Comparison of ENCODE assay signal across 26 cellular contexts in genomic region chr5:80170117-80170535, GRCh38.
A peak's percentile ranks its signal among the peaks of the same experiment; 100 is the strongest.
DNase-seq lines count a peak whose midpoint lies in the region; ATAC-seq and TF ChIP-seq lines count a peak whose summit lies in the region.
"Had no signal": no experiment of that assay in that cellular context is flagged by ENCODE, and none has a peak within 500 bp of the region (broad histone marks: within the 10 kb centered on the region; RNA-seq: fewer than 3 reads in every experiment).

No MANE protein-coding gene starts in this region.

- no peaks in the 10 kb centered on the region for H3K9me2 ChIP-seq in SK-N-SH

- peak overlapping the region; percentile 74 for H3K27ac Mint-ChIP-seq in CD4-positive, alpha-beta T cell
- H3K27ac Mint-ChIP-seq in WTC11, result peak overlapping the region; percentile 80
- H3K27ac Mint-ChIP-seq: dendritic cell treated with granulocyte-macrophage colony-stimulating factor and Interleukin-4, amounts not matched to agents 40 ng/mL and 50 ng/mL, for 4 days; stimulated activated memory B cell treated with anti-CD40 and anti-IgM and Interleukin-4, amounts not matched to agents 10 μg/mL and 1 μg/mL and 100 μg/mL, for 72 hours had no signal

- intact Hi-C loops in CD4-positive, alpha-beta T cell (cut with DNase I, micrococcal nuclease), result no loop called here

- no peak overlapping the region for H4K8ac ChIP-seq in mesendoderm (ENCODE audit: low read depth, low read length)

- H2BK5ac ChIP-seq in mesendoderm (ENCODE audit: low read length), result no peak overlapping the region

- no peak overlapping the region for H2AFZ ChIP-seq in SK-N-SH (ENCODE audit: low read depth)
- H2AFZ ChIP-seq: parathyroid adenoma had no signal

- no peaks in the 10 kb centered on the region for H3F3A ChIP-seq in SK-N-SH (replicated peaks; ENCODE audit: insufficient read depth)

- no peak overlapping the region for H3K4me3 Mint-ChIP-seq in CD4-positive, alpha-beta T cell
- H3K4me3 Mint-ChIP-seq in WTC11, result no peak overlapping the region
- H3K4me3 Mint-ChIP-seq: dendritic cell treated with granulocyte-macrophage colony-stimulating factor and Interleukin-4, amounts not matched to agents 40 ng/mL and 50 ng/mL, for 4 days; stimulated activated memory B cell treated with anti-CD40 and anti-IgM and Interleukin-4, amounts not matched to agents 10 μg/mL and 1 μg/mL and 100 μg/mL, for 72 hours had no signal

- no peak overlapping the region for H3K23ac ChIP-seq in mesendoderm (ENCODE audit: low read length)

- peak in 1 of 2 experiments; percentile 54; a peak in 2 of 4 replicates for TF ChIP-seq EP300 in SK-N-SH (IDR thresholded peaks at IDR 0.05; ENCODE audit: borderline replicate concordance in 1 of 2, low read depth in 1 of 2, low read length in 1 of 2)

- WGBS in SK-N-SH (ENCODE audit: low lambda C conversion rate), result 40% methylated on average over 2 of the region's 2 CpGs
- WGBS in mesendoderm (ENCODE audit: extremely low coverage, insufficient coverage, low lambda C conversion rate), result no CpG with 5 or more reads among the region's 2 CpGs

- POLR2A ChIA-PET in SK-N-SH (lab: Yijun Ruan, JAX) (interaction anchor here (0.9 to 1.8 kb wide), 3 partner anchors 11 to 60 kb away, joined by 3 to 5 read pairs (median 4); no protein-coding TSS in a partner anchor), WTC11 (lab: Charles Lee) (interaction anchor here (0.8 kb wide), 1 partner anchor 47 kb away, joined by 3 read pairs; no protein-coding TSS in a partner anchor)
- POLR2A ChIA-PET in CD4-positive, alpha-beta T cell (lab: Charles Lee), result interaction anchor here (0.6 to 3.4 kb wide), 6 partner anchors 10 to 81 kb away, joined by 3 to 12 read pairs (median 4); no protein-coding TSS in a partner anchor

- peaks cover 60% of the 10 kb centered on the region for H3K4me1 Mint-ChIP-seq in CD4-positive, alpha-beta T cell (ENCODE audit: low read depth)
- peaks cover 28% of the 10 kb centered on the region for H3K4me1 Mint-ChIP-seq in WTC11

- CTCF ChIA-PET in SK-N-SH (lab: Yijun Ruan, JAX), result interaction anchor here (0.8 to 1.7 kb wide), 3 partner anchors 9 to 60 kb away, joined by 3 to 6 read pairs (median 3); no protein-coding TSS in a partner anchor
- CTCF ChIA-PET in CD4-positive, alpha-beta T cell (lab: Charles Lee), result interaction anchor here (1.1 kb wide), 1 partner anchor 11 kb away, joined by 3 read pairs; no protein-coding TSS in a partner anchor
- CTCF ChIA-PET in WTC11 (lab: Charles Lee), result interaction anchor here (1.2 kb wide), 1 partner anchor 137 kb away, joined by 4 read pairs; no protein-coding TSS in a partner anchor

- H3K4me2 ChIP-seq in SK-N-SH (no peak overlapping the region), mesendoderm (ENCODE audit: low read length) (no peak overlapping the region)

- TF ChIP-seq RAD21 in SK-N-SH (IDR thresholded peaks at IDR 0.05; ENCODE audit: low read length), result no peak

- no peaks in the 10 kb centered on the region for H3K27me3 Mint-ChIP-seq in CD4-positive, alpha-beta T cell
- no peaks in the 10 kb centered on the region for H3K27me3 Mint-ChIP-seq in WTC11 (ENCODE audit: low read depth)
- H3K27me3 Mint-ChIP-seq: dendritic cell treated with granulocyte-macrophage colony-stimulating factor and Interleukin-4, amounts not matched to agents 40 ng/mL and 50 ng/mL, for 4 days; stimulated activated memory B cell treated with anti-CD40 and anti-IgM and Interleukin-4, amounts not matched to agents 10 μg/mL and 1 μg/mL and 100 μg/mL, for 72 hours had no signal

- ATAC-seq in SK-N-SH treated with all-trans-retinoic acid at 6 μM for 48 hours, result no peak
- ATAC-seq in CD4-positive, alpha-beta T cell (ENCODE audit: poor library complexity), result no peak
- no peak for ATAC-seq in WTC11
- no peak for ATAC-seq in HG03469 (IDR thresholded peaks at IDR 0.05; ENCODE audit: unreplicated experiment)
- ATAC-seq: foreskin keratinocyte; HepG2; Panc1; stimulated activated memory B cell treated with anti-CD40 and anti-IgM and Interleukin-4, amounts not matched to agents 10 μg/mL and 1 μg/mL and 100 μg/mL, for 72 hours had no signal

- DNase-seq in SK-N-SH (no peak), WTC11 (ENCODE audit: low spot score) (no peak), mesendoderm (no peak), NCI-H1105 treated with DMSO at 0.1 percent for 48 hours (lab: John Stamatoyannopoulos, UW) (no peak)
- DNase-seq in CD4-positive, alpha-beta T cell, result no peak
- no peak for DNase-seq in effector CD8-positive, alpha-beta T cell (lab: John Stamatoyannopoulos, UW)
- DNase-seq: 8988T, DMS153, foreskin keratinocyte, GF-D8, hypothalamus, mammary epithelial cell, NCI-H1694, NCI-H82, sigmoid colon, T1000, transverse colon had no signal

- no peak overlapping the region for H3K4me3 ChIP-seq in SK-N-SH (ENCODE audit: low read depth in 2 of 2, low read length in 1 of 2)
- no peak overlapping the region for H3K4me3 ChIP-seq in mesendoderm (ENCODE audit: low read length)
- H3K4me3 ChIP-seq: breast epithelium, sigmoid colon, SJSA1, transverse colon had no signal

- no peaks in the 10 kb centered on the region for H4K20me1 ChIP-seq in SK-N-SH (ENCODE audit: insufficient read depth)

- no peak overlapping the region for H3K9ac ChIP-seq in SK-N-SH
- no peak overlapping the region for H3K9ac ChIP-seq in mesendoderm (ENCODE audit: low read length)
- H3K9ac ChIP-seq: parathyroid adenoma had no signal

- no peak overlapping the region for H3K4ac ChIP-seq in mesendoderm (ENCODE audit: low read depth, low read length)

- H3K79me2 ChIP-seq in SK-N-SH (ENCODE audit: insufficient read depth) (no peaks in the 10 kb centered on the region), mesendoderm (ENCODE audit: control insufficient read depth, insufficient read depth, low read length) (no peaks in the 10 kb centered on the region)
- H3K79me2 ChIP-seq: parathyroid adenoma had no signal

- no peak overlapping the region for H2AK5ac ChIP-seq in mesendoderm (ENCODE audit: low read length)

- H3K56ac ChIP-seq in mesendoderm (ENCODE audit: low read length), result no peak overlapping the region

- peaks cover 0 to 14% of the 10 kb centered on the region in 2 experiments; a peak in 1 of 4 replicates for H3K4me1 ChIP-seq in SK-N-SH (ENCODE audit: control insufficient read depth in 1 of 2, insufficient read depth in 2 of 2, low read depth in 1 of 2, low read length in 1 of 2)
- H3K4me1 ChIP-seq in mesendoderm (ENCODE audit: control insufficient read depth, low read depth, low read length), result no peaks in the 10 kb centered on the region
- H3K4me1 ChIP-seq: breast epithelium, foreskin keratinocyte, parathyroid adenoma, SJSA1, transverse colon had no signal

- TF ChIP-seq CTCF in SK-N-SH (IDR thresholded peaks at IDR 0.05), result no peak
- no peak for TF ChIP-seq CTCF in CD4-positive, alpha-beta T cell (IDR thresholded peaks at IDR 0.05)
- TF ChIP-seq CTCF in WTC11 (IDR thresholded peaks at IDR 0.05), result no peak

- H3K9me3 Mint-ChIP-seq in CD4-positive, alpha-beta T cell, result no peaks in the 10 kb centered on the region
- no peaks in the 10 kb centered on the region for H3K9me3 Mint-ChIP-seq in WTC11
- H3K9me3 Mint-ChIP-seq: dendritic cell treated with granulocyte-macrophage colony-stimulating factor and Interleukin-4, amounts not matched to agents 40 ng/mL and 50 ng/mL, for 4 days; stimulated activated memory B cell treated with anti-CD40 and anti-IgM and Interleukin-4, amounts not matched to agents 10 μg/mL and 1 μg/mL and 100 μg/mL, for 72 hours had no signal

- H3K36me3 Mint-ChIP-seq in CD4-positive, alpha-beta T cell (ENCODE audit: low read depth), result peaks cover 98% of the 10 kb centered on the region
- peaks cover 70% of the 10 kb centered on the region for H3K36me3 Mint-ChIP-seq in WTC11

- H2BK15ac ChIP-seq in mesendoderm (replicated peaks; ENCODE audit: low read depth), result no peak overlapping the region

- H3K36me3 ChIP-seq in SK-N-SH (replicated peaks in 1 of 2; ENCODE audit: control insufficient read depth in 1 of 2, insufficient read depth in 2 of 2, low read length in 1 of 2) (peaks cover 0 to 3% of the 10 kb centered on the region in 2 experiments), mesendoderm (ENCODE audit: control insufficient read depth, insufficient read depth, low read length) (peaks cover 4% of the 10 kb centered on the region)

- H3K79me1 ChIP-seq in mesendoderm (ENCODE audit: low read length), result no peaks in the 10 kb centered on the region

- H3K27ac ChIP-seq in SK-N-SH (ENCODE audit: low read depth in 2 of 2, low read length in 1 of 2), result peak overlapping the region in 1 of 2 experiments; percentile 78; a peak in 2 of 4 replicates
- no peak overlapping the region for H3K27ac ChIP-seq in CD4-positive, alpha-beta T cell (ENCODE audit: low read depth, low read length)
- H3K27ac ChIP-seq in mesendoderm (ENCODE audit: low read depth, low read length), result peak overlapping the region; percentile 14
- H3K27ac ChIP-seq: breast epithelium, foreskin keratinocyte, parathyroid adenoma, sigmoid colon, SJSA1, transverse colon had no signal

- no peak overlapping the region for H2BK120ac ChIP-seq in mesendoderm (ENCODE audit: low read depth, low read length)

- no peak overlapping the region for H3K18ac ChIP-seq in mesendoderm (ENCODE audit: low read length)

- H4K5ac ChIP-seq in mesendoderm (ENCODE audit: low read length), result no peak overlapping the region

- H3K27me3 ChIP-seq in SK-N-SH (ENCODE audit: insufficient read depth) (no peaks in the 10 kb centered on the region), mesendoderm (ENCODE audit: insufficient read depth, low read length, poor library complexity) (no peaks in the 10 kb centered on the region)
- H3K27me3 ChIP-seq in CD4-positive, alpha-beta T cell (ENCODE audit: control insufficient read depth, insufficient read depth, low read length), result no peaks in the 10 kb centered on the region
- H3K27me3 ChIP-seq: breast epithelium, foreskin keratinocyte, sigmoid colon, SJSA1, transverse colon had no signal

- no peaks in the 10 kb centered on the region for H3K9me3 ChIP-seq in SK-N-SH
- H3K9me3 ChIP-seq in CD4-positive, alpha-beta T cell (ENCODE audit: control insufficient read depth, low read length), result no peaks in the 10 kb centered on the region
- H3K9me3 ChIP-seq: breast epithelium, sigmoid colon, SJSA1, transverse colon had no signal

TF ChIP-seq in SK-N-SH, 30 proteins besides CTCF, POLR2A, EP300 and RAD21 (continues in another document):
- TF ChIP-seq CHD2 (IDR thresholded peaks at IDR 0.05; ENCODE audit: low read length, partially characterized antibody) (peak; percentile 8), FOXJ3 (CRISPR knock-in tag; IDR thresholded peaks at IDR 0.05) (peak; percentile 63; the same call in 1 of the 2 replicates), RFX5 (IDR thresholded peaks at IDR 0.05; ENCODE audit: low read length) (no peak)

TF ChIP-seq in SK-N-SH treated with all-trans-retinoic acid at 6 μM for 48 hours, 23 proteins besides CTCF, POLR2A, EP300 and RAD21 (continues in another document):
- no peak for TF ChIP-seq BACH2 (CRISPR knock-in tag; IDR thresholded peaks at IDR 0.05; ENCODE audit: borderline replicate concordance)

TF ChIP-seq in WTC11, 78 proteins besides CTCF, POLR2A, EP300 and RAD21:
- TF ChIP-seq ZNF416 (CRISPR knock-in tag; IDR thresholded peaks at IDR 0.05) (no peak), GABPB1 (CRISPR knock-in tag; IDR thresholded peaks at IDR 0.05) (no peak)

Comparison
In these comparisons a context has a peak if more than half of its experiments do, and no peak if none do; other contexts are left out.
1. Of the 6 proteins assayed by ChIP-seq in both WTC11 and SK-N-SH: peak only in WTC11: none; only in SK-N-SH: FOXJ3; in both: none; in neither: 5.